ENCODE assay signal across 1 cellular context in the genomic region with DNA sequence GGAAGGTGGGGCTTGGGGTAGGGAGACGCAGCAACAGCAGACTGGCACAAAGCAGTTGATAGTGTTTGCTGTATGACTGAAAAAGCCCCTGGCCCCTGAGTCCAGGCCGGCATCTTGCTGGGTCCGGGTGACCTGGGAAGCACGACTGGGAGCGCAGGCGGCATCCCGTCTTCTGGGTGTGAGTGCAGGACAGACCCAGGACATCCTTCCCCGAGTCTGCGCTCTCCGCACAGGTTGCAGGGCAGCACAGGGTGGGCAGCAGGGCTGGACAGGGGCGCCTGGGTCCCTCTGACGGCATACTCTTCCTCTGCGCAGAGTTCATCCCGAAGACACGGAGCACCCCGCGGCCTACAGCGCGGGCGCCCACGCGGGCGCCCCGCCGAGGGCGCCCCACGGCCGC.
TF ChIP-seq lines count a peak whose summit lies in the region.

No MANE protein-coding gene starts in this region.

TF ChIP-seq in IMR-90, 13 proteins besides CTCF, POLR2A, EP300 and RAD21:
- TF ChIP-seq MAFK (IDR thresholded peaks at IDR 0.05; ENCODE audit: low read depth, low read length) (no peak), NFE2L2 (IDR thresholded peaks at IDR 0.05; ENCODE audit: low read depth, low read length) (no peak), BHLHE40 (IDR thresholded peaks at IDR 0.05; ENCODE audit: low read depth, low read length) (no peak), CHD1 (IDR thresholded peaks at IDR 0.05; ENCODE audit: low read depth, low read length) (no peak), MAZ (IDR thresholded peaks at IDR 0.05; ENCODE audit: borderline replicate concordance, low read depth, low read length) (no peak), RCOR1 (IDR thresholded peaks at IDR 0.05; ENCODE audit: insufficient replicate concordance, low read length) (no peak), MXI1 (IDR thresholded peaks at IDR 0.05; ENCODE audit: borderline replicate concordance, low read depth, low read length) (no peak), CEBPB (IDR thresholded peaks at IDR 0.05; ENCODE audit: low read depth, low read length) (no peak), SMC3 (IDR thresholded peaks at IDR 0.05; ENCODE audit: low read depth, low read length) (no peak), FOS (IDR thresholded peaks at IDR 0.05; ENCODE audit: low read depth, low read length) (no peak), RFX5 (IDR thresholded peaks at IDR 0.05; ENCODE audit: low read depth, low read length) (no peak)
- TF ChIP-seq, protein P1, sequence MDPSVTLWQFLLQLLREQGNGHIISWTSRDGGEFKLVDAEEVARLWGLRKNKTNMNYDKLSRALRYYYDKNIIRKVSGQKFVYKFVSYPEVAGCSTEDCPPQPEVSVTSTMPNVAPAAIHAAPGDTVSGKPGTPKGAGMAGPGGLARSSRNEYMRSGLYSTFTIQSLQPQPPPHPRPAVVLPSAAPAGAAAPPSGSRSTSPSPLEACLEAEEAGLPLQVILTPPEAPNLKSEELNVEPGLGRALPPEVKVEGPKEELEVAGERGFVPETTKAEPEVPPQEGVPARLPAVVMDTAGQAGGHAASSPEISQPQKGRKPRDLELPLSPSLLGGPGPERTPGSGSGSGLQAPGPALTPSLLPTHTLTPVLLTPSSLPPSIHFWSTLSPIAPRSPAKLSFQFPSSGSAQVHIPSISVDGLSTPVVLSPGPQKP (IDR thresholded peaks at IDR 0.05; ENCODE audit: borderline replicate concordance, low read depth, low read length): no peak
- TF ChIP-seq, protein P2, sequence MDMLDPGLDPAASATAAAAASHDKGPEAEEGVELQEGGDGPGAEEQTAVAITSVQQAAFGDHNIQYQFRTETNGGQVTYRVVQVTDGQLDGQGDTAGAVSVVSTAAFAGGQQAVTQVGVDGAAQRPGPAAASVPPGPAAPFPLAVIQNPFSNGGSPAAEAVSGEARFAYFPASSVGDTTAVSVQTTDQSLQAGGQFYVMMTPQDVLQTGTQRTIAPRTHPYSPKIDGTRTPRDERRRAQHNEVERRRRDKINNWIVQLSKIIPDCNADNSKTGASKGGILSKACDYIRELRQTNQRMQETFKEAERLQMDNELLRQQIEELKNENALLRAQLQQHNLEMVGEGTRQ (IDR thresholded peaks at IDR 0.05; ENCODE audit: low read depth, low read length): no peak
